12 cellular contexts compared by ENCODE assay signal in genomic region chr2:3522851-3523481, GRCh38. TPM values are rescaled to one million over a fixed set of nuclear protein-coding genes. Genes with fewer than 3 reads are reported as not detected.
DNase-seq lines count a peak whose midpoint lies in the region; ATAC-seq and TF ChIP-seq lines count a peak whose summit lies in the region.
"Had no signal": no experiment of that assay in that cellular context is flagged by ENCODE, and none has a peak within 500 bp of the region (broad histone marks: within the 10 kb centered on the region; RNA-seq: fewer than 3 reads in every experiment).

No MANE protein-coding gene starts in this region.

- no peak for ATAC-seq in GM18861 (IDR thresholded peaks at IDR 0.05; ENCODE audit: unreplicated experiment)
- ATAC-seq in GM19452 (IDR thresholded peaks at IDR 0.05; ENCODE audit: unreplicated experiment): no peak
- ATAC-seq in GM23338: no peak

- H3K36me3 ChIP-seq in esophagus (ENCODE audit: control insufficient read depth in 2 of 2, insufficient read depth in 2 of 2, low read length in 1 of 2) (peaks cover 0 to 3% of the 10 kb centered on the region in 2 donors), muscle layer of colon (ENCODE audit: insufficient read depth, low read length) (peaks cover 4% of the 10 kb centered on the region), GM23338 (ENCODE audit: insufficient read depth) (no peaks in the 10 kb centered on the region)
- H3K36me3 ChIP-seq: brain microvascular endothelial cell, MG63 had no signal

- no peak overlapping the region for H3K9ac ChIP-seq in muscle layer of colon (ENCODE audit: low read length)

- H3K9me3 ChIP-seq in esophagus (ENCODE audit: control insufficient read depth in 2 of 2, insufficient read depth in 1 of 2, low read depth in 1 of 2, low read length in 1 of 2) (no peaks in the 10 kb centered on the region), muscle layer of colon (ENCODE audit: low read length) (no peaks in the 10 kb centered on the region)
- H3K9me3 ChIP-seq: MG63 had no signal

- no peak overlapping the region for H3K4me3 Mint-ChIP-seq in GM23338

- H3K27ac Mint-ChIP-seq in GM23338: no peak overlapping the region

- peaks cover 1% of the 10 kb centered on the region; the same call in 2 of the 3 replicates for H3K36me3 Mint-ChIP-seq in GM23338 (ENCODE audit: low read depth)

- H3K27me3 ChIP-seq in esophagus (ENCODE audit: control insufficient read depth in 1 of 2, insufficient read depth in 2 of 2, low read length in 2 of 2) (no peaks in the 10 kb centered on the region), muscle layer of colon (ENCODE audit: control insufficient read depth in 1 of 2, insufficient read depth in 2 of 2, low read length in 2 of 2) (no peaks in the 10 kb centered on the region), GM23338 (ENCODE audit: insufficient read depth) (0 out of 2 replicates have a peak, but pooled peaks cover 5% of the 10 kb centered on the region)
- H3K27me3 ChIP-seq: brain microvascular endothelial cell, MG63 had no signal

- H4K20me1 ChIP-seq in GM23338 (replicated peaks; ENCODE audit: insufficient read depth): no peaks in the 10 kb centered on the region

- H3K27ac ChIP-seq in 22Rv1 (peak overlapping the region; percentile 32; the same call in 1 of the 2 replicates), esophagus (ENCODE audit: low read depth in 2 of 2, low read length in 1 of 2) (peak overlapping the region; percentile 17 to 59), muscle layer of colon (ENCODE audit: low read depth, low read length) (peak overlapping the region; percentile 48), GM23338 (ENCODE audit: low read depth) (no peak overlapping the region)

- TF ChIP-seq CTCF in 22Rv1 (IDR thresholded peaks at IDR 0.05) (no peak), GM23338 (conservative IDR thresholded peaks at IDR 0.05; ENCODE audit: low read depth in 2 of 2) (no peak)

- DNase-seq in NCI-H82 (lab: John Stamatoyannopoulos, UW): peak; percentile 84
- no peak for DNase-seq in GDM1 (lab: John Stamatoyannopoulos, UW)
- no peak for DNase-seq in GM23338 (ENCODE audit: low spot score)
- DNase-seq: activated T-cell treated with anti-CD3 and anti-CD28 coated beads for 4 hours; brain microvascular endothelial cell; MG63; stimulated activated CD4-positive, alpha-beta T cell treated with anti-CD3 and anti-CD28 coated beads, Interleukin-4, amount 100 ng/mL, for 4 hours had no signal

- H3K4me1 Mint-ChIP-seq in GM23338: peaks cover 16% of the 10 kb centered on the region

- 72 to 73% methylated on average over 15 of the region's 15 CpGs for WGBS in esophagus, 2 donors

- H3F3A ChIP-seq in GM23338 (replicated peaks; ENCODE audit: low read depth): peaks cover 13% of the 10 kb centered on the region; the same call in 1 of the 2 replicates

- H3K4me2 ChIP-seq in GM23338: no peak overlapping the region

- H3K79me2 ChIP-seq in GM23338 (replicated peaks; ENCODE audit: insufficient read depth): peaks cover 2% of the 10 kb centered on the region; the same call in 1 of the 2 replicates

- no peak overlapping the region for H3K4me3 ChIP-seq in esophagus (ENCODE audit: low read depth in 1 of 2, low read length in 2 of 2)
- peak overlapping the region in 1 of 2 donors; percentile 37 for H3K4me3 ChIP-seq in muscle layer of colon (ENCODE audit: low read depth in 1 of 2, low read length in 2 of 2)
- H3K4me3 ChIP-seq in GM23338: no peak overlapping the region
- H3K4me3 ChIP-seq: MG63 had no signal

- H3K4me1 ChIP-seq in esophagus (ENCODE audit: control insufficient read depth in 2 of 2, insufficient read depth in 2 of 2, low read length in 1 of 2) (peaks cover 0 to 4% of the 10 kb centered on the region in 2 donors), muscle layer of colon (ENCODE audit: insufficient read depth, low read length) (peaks cover 46% of the 10 kb centered on the region), GM23338 (ENCODE audit: insufficient read depth) (0 out of 2 replicates have a peak, but pooled peaks cover 6% of the 10 kb centered on the region)

- H2AFZ ChIP-seq in GM23338: no peak overlapping the region

- no peaks in the 10 kb centered on the region for H3K9me2 ChIP-seq in GM23338 (ENCODE audit: insufficient read depth)

- no peaks in the 10 kb centered on the region for H3K9me3 Mint-ChIP-seq in GM23338

- H3K27me3 Mint-ChIP-seq in GM23338 (ENCODE audit: insufficient read depth, low read depth, poor library complexity): peaks cover 13% of the 10 kb centered on the region

TF ChIP-seq in GM23338, 12 proteins besides CTCF, POLR2A, EP300 and RAD21:
- TF ChIP-seq POLR2AphosphoS5 (IDR thresholded peaks at IDR 0.05; ENCODE audit: low read depth) (no peak), ZNF114 (CRISPR knock-in tag; IDR thresholded peaks at IDR 0.05) (no peak), EZH2 (IDR thresholded peaks at IDR 0.05; ENCODE audit: low read depth, unreplicated experiment) (no peak), NANOG (IDR thresholded peaks at IDR 0.05; ENCODE audit: borderline replicate concordance) (no peak), STAT1 (IDR thresholded peaks at IDR 0.05; ENCODE audit: unreplicated experiment) (no peak)

RNA-seq across cellular contexts. Expression of gene ADI1, which starts 3.6 kb away (rescaled TPM):
- polyA plus RNA-seq in esophagus (10 to 100 TPM; 25.7 to 41.8 TPM), GM23338 (2016; fragmentation: Nextera tagmentation; extraction: Ambion mirVana) (31.9 and 34.1 TPM in 2 replicates)
- 16.3 and 17.3 TPM in 2 replicates for total RNA-seq in GM23338 (2014; rRNA removed; shearing (Covaris generic))

RNA-seq across cellular contexts. Expression of gene RNASEH1, which starts 35.2 kb away (rescaled TPM):
- polyA plus RNA-seq in esophagus: 10 to 100 TPM in 1 of 2 donors, 1 to 10 TPM in 1; 5.7 to 10.1 TPM
- 33.2 and 42.0 TPM in 2 replicates for total RNA-seq in GM23338 (2014; rRNA removed; shearing (Covaris generic))
- 35.5 and 40.7 TPM in 2 replicates for polyA plus RNA-seq in GM23338 (2016; fragmentation: Nextera tagmentation; extraction: Ambion mirVana)

RNA-seq across cellular contexts. Expression of gene RPS7, which starts 52.1 kb away (rescaled TPM):
- polyA plus RNA-seq in esophagus (1,000 to 10,000 TPM; 1,816 to 2,770 TPM), GM23338 (2016; fragmentation: Nextera tagmentation; extraction: Ambion mirVana) (2,161 and 2,244 TPM in 2 replicates)
- 2,575 and 2,742 TPM in 2 replicates for total RNA-seq in GM23338 (2014; rRNA removed; shearing (Covaris generic))
